ENCODE assay signal across 14 cellular contexts in the genomic region with DNA sequence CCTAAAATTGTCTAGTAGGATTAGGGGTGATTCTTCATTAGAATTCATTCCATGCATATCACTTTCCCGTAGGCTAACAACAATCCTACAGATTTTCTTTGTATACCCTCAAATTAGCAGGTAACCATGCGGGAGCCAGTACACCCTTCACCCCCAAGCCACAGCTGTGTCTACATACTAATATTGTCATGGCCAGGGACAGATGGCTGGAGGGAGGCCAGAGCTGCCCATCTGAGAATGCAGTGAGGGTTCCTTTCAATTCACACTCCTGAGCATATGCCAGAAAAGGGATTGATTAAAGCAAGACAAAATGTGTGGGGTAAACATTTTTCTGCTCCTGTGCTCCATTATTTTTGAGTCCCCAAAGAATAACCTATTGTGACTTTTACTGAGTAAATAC.
"Had no signal": no experiment of that assay in that cellular context is flagged by ENCODE, and none has a peak within 500 bp of the region (broad histone marks: within the 10 kb centered on the region; RNA-seq: fewer than 3 reads in every experiment).

No MANE protein-coding gene starts in this region.

- H3K27ac ChIP-seq: foreskin keratinocyte, left ventricle myocardium inferior, right atrium auricular region, thoracic aorta, upper lobe of right lung had no signal

- DNase-seq: activated CD4-positive, CD25-positive, alpha-beta regulatory T cell treated with anti-CD3 and anti-CD28 coated beads, Interleukin-2, amount 50 U/mL, for 72 hours; activated naive CD4-positive, alpha-beta T cell; anterior cingulate cortex; cortex of kidney; effector CD8-positive, alpha-beta T cell; foreskin keratinocyte; left ventricle myocardium inferior; natural killer cell; posterior cingulate gyrus; small intestine; stimulated activated naive CD8-positive, alpha-beta T cell treated with anti-CD3 and anti-CD28 coated beads, Interleukin-15, amount 100 ng/mL, for 72 hours; upper lobe of right lung had no signal

- H3K4me1 ChIP-seq: left ventricle myocardium inferior, right atrium auricular region, upper lobe of right lung had no signal

- H3K9me3 ChIP-seq: left ventricle myocardium inferior, right atrium auricular region, thoracic aorta, upper lobe of right lung had no signal

- H3K4me3 ChIP-seq: left ventricle myocardium inferior, right atrium auricular region, thoracic aorta, upper lobe of right lung had no signal

- H3K27me3 ChIP-seq: foreskin keratinocyte, right atrium auricular region, upper lobe of right lung had no signal

- ATAC-seq: foreskin keratinocyte; natural killer cell; stimulated activated naive CD8-positive, alpha-beta T cell treated with anti-CD3 and anti-CD28 coated beads, Interleukin-15, amount 100 ng/mL, for 72 hours; upper lobe of right lung had no signal

- H3K36me3 ChIP-seq: left ventricle myocardium inferior, right atrium auricular region, thoracic aorta, upper lobe of right lung had no signal
